In the genomic region with DNA sequence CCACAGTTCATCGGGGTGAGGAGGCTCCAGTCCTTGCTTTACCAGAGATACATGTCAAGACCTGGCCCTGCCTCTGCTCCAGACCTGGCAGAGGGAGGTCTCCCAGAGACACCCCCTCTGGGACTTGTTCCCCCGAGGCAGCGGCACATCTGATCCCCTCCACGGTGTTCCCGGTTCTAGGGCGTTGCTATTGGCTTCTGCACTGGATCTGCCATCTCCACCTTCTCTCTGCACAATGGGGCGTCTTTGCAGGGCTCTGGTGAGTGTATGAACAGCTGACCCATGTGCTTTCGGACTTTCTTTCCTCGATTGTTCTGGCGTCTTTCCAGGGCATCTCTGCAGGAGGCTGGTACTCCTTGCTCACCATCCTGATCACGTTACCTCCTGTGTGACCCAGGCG, we compare ENCODE assay signal across 13 cellular contexts.
DNase-seq lines count a peak whose midpoint lies in the region; ATAC-seq and TF ChIP-seq lines count a peak whose summit lies in the region.
"Had no signal": no experiment of that assay in that cellular context is flagged by ENCODE, and none has a peak within 500 bp of the region (broad histone marks: within the 10 kb centered on the region; RNA-seq: fewer than 3 reads in every experiment).

No MANE protein-coding gene starts in this region.

- peak; percentile 21 for ATAC-seq in stimulated activated effector memory CD8-positive, alpha-beta T cell treated with anti-CD3 and anti-CD28 coated beads, Interleukin-12 subunit alpha, Interleukin-12 subunit beta, amount 100 ng/mL, for 72 hours
- ATAC-seq: GM12878, HCT116 had no signal

- peak; percentile 11 for DNase-seq in NCI-H510A treated with DMSO at 0.1 percent for 48 hours (lab: John Stamatoyannopoulos, UW)
- DNase-seq in NCI-H510A (lab: John Stamatoyannopoulos, UW), result no peak
- peak; percentile 22 for DNase-seq in ecto neural progenitor cell (ENCODE audit: low spot score)
- DNase-seq in stimulated activated effector memory CD8-positive, alpha-beta T cell treated with anti-CD3 and anti-CD28 coated beads, Interleukin-12 subunit alpha, Interleukin-12 subunit beta, amount 100 ng/mL, for 72 hours (ENCODE audit: low spot score in 2 of 2), result no peak
- DNase-seq in T1000 (lab: John Stamatoyannopoulos, UW), result no peak
- DNase-seq in NCI-H526 treated with DMSO at 0.1 percent for 48 hours (lab: John Stamatoyannopoulos, UW), result no peak
- DNase-seq in GM13977 (ENCODE audit: low spot score), result no peak
- DNase-seq: ACHN; CD4-positive, CD25-positive, alpha-beta regulatory T cell; DMS79; GM23248 had no signal

- H3K4me3 Mint-ChIP-seq in stimulated activated effector memory CD8-positive, alpha-beta T cell treated with anti-CD3 and anti-CD28 coated beads, Interleukin-12 subunit alpha, Interleukin-12 subunit beta, amount 100 ng/mL, for 72 hours, result no peak overlapping the region
- H3K4me3 Mint-ChIP-seq: CD4-positive, CD25-positive, alpha-beta regulatory T cell had no signal

- H3K9me3 Mint-ChIP-seq in stimulated activated effector memory CD8-positive, alpha-beta T cell treated with anti-CD3 and anti-CD28 coated beads, Interleukin-12 subunit alpha, Interleukin-12 subunit beta, amount 100 ng/mL, for 72 hours, result no peaks in the 10 kb centered on the region

- H3K4me1 Mint-ChIP-seq in stimulated activated effector memory CD8-positive, alpha-beta T cell treated with anti-CD3 and anti-CD28 coated beads, Interleukin-12 subunit alpha, Interleukin-12 subunit beta, amount 100 ng/mL, for 72 hours, result no peaks in the 10 kb centered on the region

- H3K36me3 Mint-ChIP-seq in stimulated activated effector memory CD8-positive, alpha-beta T cell treated with anti-CD3 and anti-CD28 coated beads, Interleukin-12 subunit alpha, Interleukin-12 subunit beta, amount 100 ng/mL, for 72 hours, result no peaks in the 10 kb centered on the region
- H3K36me3 Mint-ChIP-seq: CD4-positive, CD25-positive, alpha-beta regulatory T cell had no signal

- in situ Hi-C loops in GM13977 (cut with MboI; ENCODE audit: low pct_unique_long_range_greater_than_20kb, low sequenced_read_pairs, unreplicated experiment), result no loop called here

- no peak overlapping the region for H3K27ac Mint-ChIP-seq in stimulated activated effector memory CD8-positive, alpha-beta T cell treated with anti-CD3 and anti-CD28 coated beads, Interleukin-12 subunit alpha, Interleukin-12 subunit beta, amount 100 ng/mL, for 72 hours
- H3K27ac Mint-ChIP-seq: CD4-positive, CD25-positive, alpha-beta regulatory T cell had no signal

- TF ChIP-seq CTCF in GM13977 (IDR thresholded peaks at IDR 0.05; ENCODE audit: extremely low read depth, insufficient read depth, missing control alignments), result no peak

Comparison
In these comparisons a context has a peak if more than half of its experiments do, and no peak if none do; other contexts are left out.
1. DNase-seq: peak in NCI-H510A treated with DMSO at 0.1 percent for 48 hours (single experiment) and ecto neural progenitor cell (single experiment); none in NCI-H510A (single experiment), stimulated activated effector memory CD8-positive, alpha-beta T cell treated with anti-CD3 and anti-CD28 coated beads, Interleukin-12 subunit alpha, Interleukin-12 subunit beta, amount 100 ng/mL, for 72 hours (0 of 2), T1000 (single experiment), NCI-H526 treated with DMSO at 0.1 percent for 48 hours (single experiment) and GM13977 (single experiment).